Comparison of ENCODE assay signal across 9 cellular contexts in the genomic region with DNA sequence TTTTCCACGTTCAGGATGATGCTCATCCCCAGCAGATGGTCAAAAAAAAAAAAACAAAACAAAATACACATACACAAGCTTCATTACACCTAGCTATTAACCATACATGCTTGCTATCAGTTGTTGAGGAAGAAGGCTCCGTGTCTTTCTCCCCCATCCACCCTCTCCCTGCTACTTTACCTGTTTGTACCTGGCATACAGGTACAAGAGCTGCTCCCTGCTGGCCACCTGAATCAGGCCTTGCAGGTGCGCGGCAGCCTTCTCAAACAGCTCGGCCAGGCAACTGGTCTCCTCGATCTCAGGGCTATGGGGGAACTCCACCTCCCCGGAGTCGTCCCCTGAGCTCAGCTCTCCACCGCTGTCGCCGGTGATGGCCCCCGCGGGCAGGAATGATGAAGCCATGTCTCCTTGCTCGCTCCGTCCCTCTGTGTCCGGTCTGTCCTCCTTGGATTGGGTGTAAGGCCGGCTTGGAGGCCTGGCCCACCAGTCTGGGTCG. TPM values are rescaled to one million over a fixed set of nuclear protein-coding genes. Genes with fewer than 3 reads are reported as not detected.
DNase-seq lines count a peak whose midpoint lies in the region; ATAC-seq and TF ChIP-seq lines count a peak whose summit lies in the region.
"Had no signal": no experiment of that assay in that cellular context is flagged by ENCODE, and none has a peak within 500 bp of the region (broad histone marks: within the 10 kb centered on the region; RNA-seq: fewer than 3 reads in every experiment).

No MANE protein-coding gene starts in this region.

- no peak for TF ChIP-seq CTCF in GM06990 (IDR thresholded peaks at IDR 0.05; ENCODE audit: insufficient read depth, low read length, poor library complexity, severe bottlenecking)
- TF ChIP-seq CTCF in GM20000 (IDR thresholded peaks at IDR 0.05; ENCODE audit: extremely low read depth, missing control alignments), result no peak
- no peak for TF ChIP-seq CTCF in esophagus muscularis mucosa (IDR thresholded peaks at IDR 0.05)
- TF ChIP-seq CTCF in psoas muscle (IDR thresholded peaks at IDR 0.05), result no peak

- ATAC-seq in HG03575 (IDR thresholded peaks at IDR 0.05; ENCODE audit: extremely low read depth, insufficient number of reproducible peaks, low FRiP score, unreplicated experiment), result peak; percentile 2
- no peak for ATAC-seq in psoas muscle
- ATAC-seq in sciatic nerve, result no peak

- intact Hi-C loops in esophagus muscularis mucosa (cut with DNase I), result no loop called here
- intact Hi-C loops in psoas muscle (cut with DNase I), result loop anchor here in 1 of 2 donors (10.0 kb wide), 1 partner anchor 653 kb away; no protein-coding TSS in a partner anchor
- intact Hi-C loops in sciatic nerve (cut with DNase I), result no loop called here

- DNase-seq in GM06990 (ENCODE audit: extremely low read depth, insufficient read length) (no peak), GM20000 (ENCODE audit: low spot score) (peak; percentile 79), SJCRH30 (no peak), esophagus muscularis mucosa (ENCODE audit: extremely low spot score) (no peak), psoas muscle (no peak), sciatic nerve (ENCODE audit: low spot score) (no peak), NCI-H524 treated with DMSO at 0.1 percent for 48 hours (lab: John Stamatoyannopoulos, UW) (no peak)

- no peak for TF ChIP-seq EP300 in esophagus muscularis mucosa (IDR thresholded peaks at IDR 0.05)

- H3K27me3 ChIP-seq in GM06990 (replicated peaks; ENCODE audit: control insufficient read depth, insufficient read depth, low read length), result no peaks in the 10 kb centered on the region
- no peaks in the 10 kb centered on the region for H3K27me3 ChIP-seq in SJCRH30
- no peaks in the 10 kb centered on the region for H3K27me3 ChIP-seq in esophagus muscularis mucosa
- H3K27me3 ChIP-seq in psoas muscle (ENCODE audit: insufficient read depth in 3 of 3, low read length in 2 of 3), result no peaks in the 10 kb centered on the region

- WGBS in esophagus muscularis mucosa, result 3% methylated on average over 17 of the region's 18 CpGs
- WGBS in psoas muscle, 3 donors, result 1% methylated on average over 18 of the region's 18 CpGs

- H3K4me3 ChIP-seq in GM06990 (replicated peaks; ENCODE audit: low read depth, low read length) (peak overlapping the region; percentile 99), SJCRH30 (peak overlapping the region; percentile 76), esophagus muscularis mucosa (peak overlapping the region; percentile 74 to 96 (median 85)), psoas muscle (peak overlapping the region; percentile 94)

- TF ChIP-seq POLR2A in esophagus muscularis mucosa (IDR thresholded peaks at IDR 0.05; ENCODE audit: low read depth), result no peak

- H3K4me1 ChIP-seq in SJCRH30, result no peaks in the 10 kb centered on the region; the same call in 1 of the 2 replicates
- peaks cover 3 to 40% (median 37%) of the 10 kb centered on the region in 4 donors for H3K4me1 ChIP-seq in esophagus muscularis mucosa
- H3K4me1 ChIP-seq in psoas muscle, result peaks cover 26% of the 10 kb centered on the region

- H3K9me3 ChIP-seq in SJCRH30 (replicated peaks) (no peaks in the 10 kb centered on the region), esophagus muscularis mucosa (no peaks in the 10 kb centered on the region), psoas muscle (no peaks in the 10 kb centered on the region)

- peak overlapping the region; percentile 83 for H3K27ac ChIP-seq in SJCRH30
- H3K27ac ChIP-seq in esophagus muscularis mucosa (replicated peaks in 1 of 4), result peak overlapping the region; percentile 89 to 92 (median 91)
- peak overlapping the region; percentile 92 for H3K27ac ChIP-seq in psoas muscle

- H3K36me3 ChIP-seq in GM06990 (ENCODE audit: control insufficient read depth, insufficient read depth, low read length) (no peaks in the 10 kb centered on the region), SJCRH30 (no peaks in the 10 kb centered on the region; the same call in 1 of the 2 replicates), esophagus muscularis mucosa (no peaks in the 10 kb centered on the region), psoas muscle (ENCODE audit: insufficient read depth in 1 of 2, low read depth in 1 of 2) (peaks cover 0 to 10% of the 10 kb centered on the region in 2 donors)

RNA-seq across cellular contexts. Expression of a gene that starts 0.5 kb away (rescaled TPM):
- total RNA-seq in SJCRH30 (2014; rRNA removed; shearing (Covaris generic)), result 40.9 and 44.6 TPM in 2 replicates
- total RNA-seq in esophagus muscularis mucosa (10 to 100 TPM; 33.3 to 44.0 (median 42.6) TPM), psoas muscle (10 to 100 TPM; 12.6 to 20.4 (median 15.0) TPM), sciatic nerve (33.4 TPM)
- polyA plus RNA-seq in psoas muscle, result 10 to 100 TPM; 14.9 to 19.1 (median 17.8) TPM

RNA-seq across cellular contexts. Expression of a gene that starts 56.9 kb away (rescaled TPM):
- total RNA-seq in SJCRH30 (2014; rRNA removed; shearing (Covaris generic)), result not detected in 2 replicates
- total RNA-seq in esophagus muscularis mucosa (not detected), psoas muscle (not detected), sciatic nerve (not detected)
- polyA plus RNA-seq in psoas muscle, result under 1 TPM in 1 of 3 donors, not detected in 2; 0.04 TPM
- polyA plus RNA-seq: adipose tissue had no signal
